In genomic region chr16:75377971-75378386, GRCh38 we compare ENCODE assay signal across 1 cellular context.
A peak's percentile ranks its signal among the peaks of the same experiment; 100 is the strongest.
TF ChIP-seq lines count a peak whose summit lies in the region.

No MANE protein-coding gene starts in this region.

TF ChIP-seq in IMR-90, 13 proteins besides CTCF, POLR2A, EP300 and RAD21:
- TF ChIP-seq NFE2L2 (IDR thresholded peaks at IDR 0.05; ENCODE audit: low read depth, low read length) (peak; percentile 44; the same call in 1 of the 2 replicates), MAZ (IDR thresholded peaks at IDR 0.05; ENCODE audit: borderline replicate concordance, low read depth, low read length) (no peak), FOS (IDR thresholded peaks at IDR 0.05; ENCODE audit: low read depth, low read length) (peak; percentile 43; the same call in 1 of the 2 replicates), ELK1 (IDR thresholded peaks at IDR 0.05; ENCODE audit: borderline replicate concordance, low read depth, low read length) (no peak), CHD1 (IDR thresholded peaks at IDR 0.05; ENCODE audit: low read depth, low read length) (no peak), MAFK (IDR thresholded peaks at IDR 0.05; ENCODE audit: low read depth, low read length) (peak; percentile 25; the same call in 1 of the 2 replicates), BHLHE40 (IDR thresholded peaks at IDR 0.05; ENCODE audit: low read depth, low read length) (peak; percentile 20; the same call in 1 of the 2 replicates), USF2 (IDR thresholded peaks at IDR 0.05; ENCODE audit: low read depth, low read length) (no peak), SMC3 (IDR thresholded peaks at IDR 0.05; ENCODE audit: low read depth, low read length) (0 out of 2 replicates have a peak, but pooled peaks have one; percentile 5), MXI1 (IDR thresholded peaks at IDR 0.05; ENCODE audit: borderline replicate concordance, low read depth, low read length) (peak; percentile 98), CEBPB (IDR thresholded peaks at IDR 0.05; ENCODE audit: low read depth, low read length) (peak; percentile 98), RFX5 (IDR thresholded peaks at IDR 0.05; ENCODE audit: low read depth, low read length) (no peak)
TF ChIP-seq in IMR-90: peak in this region for 7.
